8 cellular contexts compared by ENCODE assay signal in genomic region chr15:38085104-38085503, GRCh38.
DNase-seq lines count a peak whose midpoint lies in the region; ATAC-seq and TF ChIP-seq lines count a peak whose summit lies in the region.

No MANE protein-coding gene starts in this region.

- H3K36me3 ChIP-seq in tibial artery: no peaks in the 10 kb centered on the region
- H3K36me3 ChIP-seq in body of pancreas (replicated peaks in 1 of 2; ENCODE audit: insufficient read depth in 1 of 2, low read depth in 2 of 2): no peaks in the 10 kb centered on the region

- 44 to 65% methylated on average over 7 of the region's 7 CpGs for WGBS in body of pancreas, 2 donors

- peaks cover 0 to 3% (median 0%) of the 10 kb centered on the region in 4 donors for H3K4me1 ChIP-seq in tibial artery
- peaks cover 5% of the 10 kb centered on the region for H3K4me1 ChIP-seq in body of pancreas

- ATAC-seq in HG02981 (IDR thresholded peaks at IDR 0.05; ENCODE audit: unreplicated experiment): peak; percentile 70
- peak; percentile 31 for ATAC-seq in stimulated activated naive CD8-positive, alpha-beta T cell treated with anti-CD3 and anti-CD28 coated beads, Interleukin-15, Interleukin-2, amounts not matched to agents 100 U/mL and 50 U/mL, for 24 hours
- no peak for ATAC-seq in body of pancreas

- TF ChIP-seq POLR2A in body of pancreas (IDR thresholded peaks at IDR 0.05): no peak

- H3K27me3 ChIP-seq in tibial artery (no peaks in the 10 kb centered on the region), body of pancreas (no peaks in the 10 kb centered on the region)

- H3K9me3 ChIP-seq in tibial artery (no peaks in the 10 kb centered on the region), body of pancreas (no peaks in the 10 kb centered on the region)

- H3K4me3 ChIP-seq in tibial artery (no peak overlapping the region), body of pancreas (no peak overlapping the region)

- H3K27ac Mint-ChIP-seq in activated CD4-positive, alpha-beta T cell treated with anti-CD3 and anti-CD28 coated beads, Interleukin-2, amount 10 ng/mL, durations not matched to agents 24 days and 14 days: no peak overlapping the region
- H3K27ac Mint-ChIP-seq in activated naive CD4-positive, alpha-beta T cell treated with anti-CD3 and anti-CD28 coated beads for 36 hours: no peak overlapping the region

- H3K27ac ChIP-seq in tibial artery: no peak overlapping the region
- H3K27ac ChIP-seq in body of pancreas: peak overlapping the region in 1 of 4 donors; percentile 46

- no peak for DNase-seq in activated CD4-positive, alpha-beta T cell treated with anti-CD3 and anti-CD28 coated beads, Interleukin-2, amount 10 ng/mL, durations not matched to agents 24 days and 14 days
- DNase-seq in activated CD4-positive, alpha-beta T cell treated with anti-CD3 and anti-CD28 coated beads, Interleukin-2, amount 50 U/mL, for 48 hours: no peak
- peak; percentile 39 for DNase-seq in OCI-M1 (lab: John Stamatoyannopoulos, UW)
- DNase-seq in stimulated activated naive CD8-positive, alpha-beta T cell treated with anti-CD3 and anti-CD28 coated beads, Interleukin-15, Interleukin-2, amounts not matched to agents 100 U/mL and 50 U/mL, for 24 hours: peak; percentile 23
- no peak for DNase-seq in tibial artery
- DNase-seq in activated naive CD4-positive, alpha-beta T cell treated with anti-CD3 and anti-CD28 coated beads for 36 hours: no peak
- no peak for DNase-seq in body of pancreas

- H3K9me3 Mint-ChIP-seq in activated CD4-positive, alpha-beta T cell treated with anti-CD3 and anti-CD28 coated beads, Interleukin-2, amount 10 ng/mL, durations not matched to agents 24 days and 14 days: peaks cover 4% of the 10 kb centered on the region
- H3K9me3 Mint-ChIP-seq in activated naive CD4-positive, alpha-beta T cell treated with anti-CD3 and anti-CD28 coated beads for 36 hours: no peaks in the 10 kb centered on the region

- no peak for TF ChIP-seq CTCF in tibial artery (IDR thresholded peaks at IDR 0.05)
- no peak for TF ChIP-seq CTCF in body of pancreas (IDR thresholded peaks at IDR 0.05)

- peak overlapping the region; percentile 2 for H3K4me3 Mint-ChIP-seq in activated CD4-positive, alpha-beta T cell treated with anti-CD3 and anti-CD28 coated beads, Interleukin-2, amount 10 ng/mL, durations not matched to agents 24 days and 14 days
- no peak overlapping the region for H3K4me3 Mint-ChIP-seq in activated naive CD4-positive, alpha-beta T cell treated with anti-CD3 and anti-CD28 coated beads for 36 hours

- H3K4me1 Mint-ChIP-seq in activated CD4-positive, alpha-beta T cell treated with anti-CD3 and anti-CD28 coated beads, Interleukin-2, amount 10 ng/mL, durations not matched to agents 24 days and 14 days: peaks cover 8% of the 10 kb centered on the region
- H3K4me1 Mint-ChIP-seq in activated naive CD4-positive, alpha-beta T cell treated with anti-CD3 and anti-CD28 coated beads for 36 hours (ENCODE audit: low read depth): peaks cover 2% of the 10 kb centered on the region

- CTCF ChIA-PET in activated naive CD4-positive, alpha-beta T cell treated with anti-CD3 and anti-CD28 coated beads for 36 hours (lab: Charles Lee): no interaction called here

- peaks cover 44% of the 10 kb centered on the region for H3K27me3 Mint-ChIP-seq in activated CD4-positive, alpha-beta T cell treated with anti-CD3 and anti-CD28 coated beads, Interleukin-2, amount 10 ng/mL, durations not matched to agents 24 days and 14 days
- peaks cover 20% of the 10 kb centered on the region for H3K27me3 Mint-ChIP-seq in activated naive CD4-positive, alpha-beta T cell treated with anti-CD3 and anti-CD28 coated beads for 36 hours (ENCODE audit: low read depth)

- intact Hi-C loops in activated CD4-positive, alpha-beta T cell treated with anti-CD3 and anti-CD28 coated beads, Interleukin-2, amount 10 ng/mL, durations not matched to agents 24 days and 14 days (cut with micrococcal nuclease): no loop called here
- intact Hi-C loops in tibial artery (cut with DNase I; ENCODE audit: low total_unique reads): no loop called here
- intact Hi-C loops in activated naive CD4-positive, alpha-beta T cell treated with anti-CD3 and anti-CD28 coated beads for 36 hours (cut with micrococcal nuclease): no loop called here
- intact Hi-C loops in body of pancreas (cut with DNase I): no loop called here

- no peaks in the 10 kb centered on the region for H3K36me3 Mint-ChIP-seq in activated CD4-positive, alpha-beta T cell treated with anti-CD3 and anti-CD28 coated beads, Interleukin-2, amount 10 ng/mL, durations not matched to agents 24 days and 14 days (ENCODE audit: low read depth)
- H3K36me3 Mint-ChIP-seq in activated naive CD4-positive, alpha-beta T cell treated with anti-CD3 and anti-CD28 coated beads for 36 hours (ENCODE audit: low read depth): no peaks in the 10 kb centered on the region

Comparison
In these comparisons a context has a peak if more than half of its experiments do, and no peak if none do; other contexts are left out.
1. DNase-seq: peak in OCI-M1 (single experiment) and stimulated activated naive CD8-positive, alpha-beta T cell treated with anti-CD3 and anti-CD28 coated beads, Interleukin-15, Interleukin-2, amounts not matched to agents 100 U/mL and 50 U/mL, for 24 hours (single experiment); none in activated CD4-positive, alpha-beta T cell treated with anti-CD3 and anti-CD28 coated beads, Interleukin-2, amount 10 ng/mL, durations not matched to agents 24 days and 14 days (single experiment), activated CD4-positive, alpha-beta T cell treated with anti-CD3 and anti-CD28 coated beads, Interleukin-2, amount 50 U/mL, for 48 hours (0 of 2), tibial artery (0 of 2), activated naive CD4-positive, alpha-beta T cell treated with anti-CD3 and anti-CD28 coated beads for 36 hours (single experiment) and body of pancreas (0 of 4).